In the genomic region with DNA sequence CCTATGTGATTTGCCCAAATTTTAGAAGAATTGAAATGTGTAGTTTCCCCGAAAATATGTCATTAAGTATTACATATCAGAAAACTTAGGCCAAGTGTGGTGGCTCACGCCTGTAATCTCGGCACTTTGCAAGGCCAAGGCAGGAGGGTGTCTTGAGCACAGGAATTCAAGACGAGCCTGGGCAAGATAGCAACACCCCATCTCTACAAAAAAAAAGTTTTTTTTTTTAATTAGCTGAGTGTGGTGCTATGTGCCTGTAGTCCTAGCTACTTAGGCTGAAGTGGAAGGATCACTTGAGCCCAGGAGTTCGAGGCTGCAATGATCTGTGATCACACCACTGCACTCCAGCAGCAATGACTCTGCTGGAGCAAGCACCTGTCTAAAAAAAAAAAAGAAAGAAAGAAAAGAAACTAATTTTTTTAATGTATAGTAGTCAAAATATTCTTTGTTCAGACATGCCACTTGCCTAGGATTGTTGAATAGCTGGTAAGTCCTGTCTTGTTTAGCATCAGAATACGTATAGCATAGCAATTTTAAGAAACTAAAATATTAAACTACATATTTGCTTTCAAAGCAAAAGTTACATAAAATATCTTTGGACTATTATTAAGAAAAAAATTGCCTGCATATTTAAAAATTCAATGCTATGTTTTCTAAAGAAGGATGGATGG, we compare ENCODE assay signal across 18 cellular contexts. TPM values are rescaled to one million over a fixed set of nuclear protein-coding genes. Genes with fewer than 3 reads are reported as not detected.
DNase-seq lines count a peak whose midpoint lies in the region; ATAC-seq, FAIRE-seq and TF ChIP-seq lines count a peak whose summit lies in the region.
"Had no signal": no experiment of that assay in that cellular context is flagged by ENCODE, and none has a peak within 500 bp of the region (broad histone marks: within the 10 kb centered on the region; RNA-seq: fewer than 3 reads in every experiment).

No MANE protein-coding gene starts in this region.

- peak; percentile 69 for DNase-seq in bronchial epithelial cell (ENCODE audit: low read depth)
- peak; percentile 77 for DNase-seq in epithelial cell of esophagus (ENCODE audit: low read depth)
- DNase-seq in foreskin keratinocyte = peak; percentile 42 to 65
- no peak for DNase-seq in activated effector memory CD4-positive, alpha-beta T cell treated with anti-CD3 and anti-CD28 coated beads, Interleukin-2, amount 50 U/mL, for 16 hours
- DNase-seq in NCI-H345 treated with DMSO at 0.1 percent for 48 hours (lab: John Stamatoyannopoulos, UW; ENCODE audit: unreplicated experiment) = no peak
- DNase-seq in HK-2 (ENCODE audit: unreplicated experiment) = no peak
- DNase-seq: C1 segment of cervical spinal cord; Calu3; CD4-positive, alpha-beta memory T cell; COR-L47; DMS53; DMS79 treated with DMSO at 0.1 percent for 48 hours; GF-D8; H9 had no signal

- H3K27me3 ChIP-seq in bronchial epithelial cell (ENCODE audit: control insufficient read depth, insufficient read depth, low read length) (no peaks in the 10 kb centered on the region), foreskin keratinocyte (no peaks in the 10 kb centered on the region)

- H3K27ac ChIP-seq in foreskin keratinocyte = no peak overlapping the region

- H3K4me1 ChIP-seq in foreskin keratinocyte = peaks cover 20% of the 10 kb centered on the region

- H3K36me3 ChIP-seq in bronchial epithelial cell (ENCODE audit: control insufficient read depth, insufficient read depth, low read length) = no peaks in the 10 kb centered on the region

- ATAC-seq in foreskin keratinocyte = peak; percentile 16
- ATAC-seq: GM23338, HCT116 had no signal

- TF ChIP-seq CTCF in bronchial epithelial cell (IDR thresholded peaks at IDR 0.05; ENCODE audit: insufficient read depth, low read length, severe bottlenecking) = no peak
- no peak for TF ChIP-seq CTCF in epithelial cell of esophagus (IDR thresholded peaks at IDR 0.05; ENCODE audit: insufficient read depth, low read depth, low read length, missing control alignments)
- TF ChIP-seq CTCF in foreskin keratinocyte (conservative IDR thresholded peaks at IDR 0.05) = no peak

- H3K4me3 ChIP-seq in bronchial epithelial cell (ENCODE audit: low read depth, low read length) = no peak overlapping the region
- no peak overlapping the region for H3K4me3 ChIP-seq in epithelial cell of esophagus (ENCODE audit: low read length)
- H3K4me3 ChIP-seq: GM23338 had no signal

- FAIRE-seq in bronchial epithelial cell (lab: Jason Lieb, UNC) = no peak
- FAIRE-seq: GM12891, GM18507 had no signal

RNA-seq across cellular contexts. Expression of a gene that starts 40.1 kb away (rescaled TPM):
- total RNA-seq in bronchial epithelial cell = 5.0 and 10.8 TPM in 2 replicates
- total RNA-seq in foreskin keratinocyte = 10.4 and 12.8 TPM in 2 replicates
- 1.3 and 1.8 TPM in 2 replicates for polyA plus RNA-seq in foreskin keratinocyte
- polyA plus RNA-seq: CD4-positive, alpha-beta memory T cell had no signal

Comparison
In these comparisons a context has a peak if more than half of its experiments do, and no peak if none do; other contexts are left out.
1. DNase-seq: peak in bronchial epithelial cell (single experiment), epithelial cell of esophagus (single experiment) and foreskin keratinocyte (2 of 2); none in activated effector memory CD4-positive, alpha-beta T cell treated with anti-CD3 and anti-CD28 coated beads, Interleukin-2, amount 50 U/mL, for 16 hours (single experiment), NCI-H345 treated with DMSO at 0.1 percent for 48 hours (single experiment) and HK-2 (single experiment).